Comparison of ENCODE assay signal across 7 cellular contexts in genomic region chr12:4714879-4715278, GRCh38.
"Had no signal": no experiment of that assay in that cellular context is flagged by ENCODE, and none has a peak within 500 bp of the region (broad histone marks: within the 10 kb centered on the region; RNA-seq: fewer than 3 reads in every experiment).

No MANE protein-coding gene starts in this region.

- H3K4me2 ChIP-seq: GM23338 had no signal

- H3K27ac Mint-ChIP-seq: GM23338, H9, IgD-negative memory B cell had no signal

- H3K9me3 Mint-ChIP-seq: GM23338, H9, IgD-negative memory B cell had no signal

- H3K4me3 ChIP-seq: GM23338 had no signal

- DNase-seq: H9, HCEC 1CT, KBM-7 had no signal

- H2AFZ ChIP-seq: GM23338 had no signal

- FAIRE-seq: H1, H54 had no signal

- H3K4me3 Mint-ChIP-seq: GM23338, H9, IgD-negative memory B cell had no signal

- H3K4me1 Mint-ChIP-seq: IgD-negative memory B cell had no signal
